8 cellular contexts compared by ENCODE assay signal in the genomic region with DNA sequence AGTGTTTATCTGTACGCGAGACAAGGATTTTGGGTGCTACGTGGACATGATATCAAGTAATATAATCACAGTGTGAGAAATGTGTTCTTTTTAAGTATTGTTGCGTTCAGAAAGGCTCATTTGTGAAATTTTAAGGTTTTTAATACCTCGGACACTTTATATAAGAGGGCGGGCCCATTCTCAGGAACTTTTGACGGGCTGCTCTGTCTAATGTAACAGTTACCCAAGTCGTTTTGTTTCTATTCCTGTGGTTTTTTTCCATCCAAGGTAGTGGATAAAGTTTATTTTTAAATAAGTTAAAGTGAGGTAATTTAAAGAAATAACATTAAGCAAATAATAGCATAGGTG. TPM values are rescaled to one million over a fixed set of nuclear protein-coding genes. Genes with fewer than 3 reads are reported as not detected.
DNase-seq lines count a peak whose midpoint lies in the region; ATAC-seq and TF ChIP-seq lines count a peak whose summit lies in the region.

No MANE protein-coding gene starts in this region.

- no peaks in the 10 kb centered on the region for H3K9me3 Mint-ChIP-seq in activated CD8-positive, alpha-beta memory T cell treated with anti-CD3 and anti-CD28 coated beads, Interleukin-2, amount 10 ng/mL, durations not matched to agents 7 days and 5 days (ENCODE audit: low read depth)

- H3K36me3 ChIP-seq in right lobe of liver (peaks cover 0 to 27% (median 7%) of the 10 kb centered on the region in 4 donors), thyroid gland (peaks cover 6 to 12% of the 10 kb centered on the region in 2 donors)

- peaks cover 46% of the 10 kb centered on the region for H3K4me1 Mint-ChIP-seq in activated CD8-positive, alpha-beta memory T cell treated with anti-CD3 and anti-CD28 coated beads, Interleukin-2, amount 10 ng/mL, durations not matched to agents 7 days and 5 days

- CTCF ChIA-PET in activated CD8-positive, alpha-beta memory T cell treated with anti-CD3 and anti-CD28 coated beads, Interleukin-2, amount 10 ng/mL, durations not matched to agents 7 days and 5 days (lab: Charles Lee), result interaction anchor here (1.3 to 3.1 kb wide), 4 partner anchors 13 to 112 kb away, joined by 4 to 20 read pairs (median 8); partner anchors contain the start of gene REEP5

- WGBS in right lobe of liver (ENCODE audit: insufficient coverage, low coverage, low lambda C conversion rate, missing lambda C conversion rate), result 0% methylated on average over 8 of the region's 8 CpGs
- WGBS in thyroid gland, 2 donors, result 0 to 1% methylated on average over 8 of the region's 8 CpGs

- TF ChIP-seq POLR2A in right lobe of liver (IDR thresholded peaks at IDR 0.05) (no peak), thyroid gland (IDR thresholded peaks at IDR 0.05) (no peak)

- H3K4me3 Mint-ChIP-seq in activated CD8-positive, alpha-beta memory T cell treated with anti-CD3 and anti-CD28 coated beads, Interleukin-2, amount 10 ng/mL, durations not matched to agents 7 days and 5 days, result peak overlapping the region; percentile 97

- TF ChIP-seq CTCF in astrocyte of the cerebellum (IDR thresholded peaks at IDR 0.05; ENCODE audit: low read depth, low read length, missing control alignments), result no peak
- no peak for TF ChIP-seq CTCF in right lobe of liver (IDR thresholded peaks at IDR 0.05)
- no peak for TF ChIP-seq CTCF in thyroid gland (IDR thresholded peaks at IDR 0.05)

- H3K27me3 ChIP-seq in right lobe of liver (no peaks in the 10 kb centered on the region), thyroid gland (no peaks in the 10 kb centered on the region)

- H3K4me1 ChIP-seq in right lobe of liver (peaks cover 0 to 24% (median 0%) of the 10 kb centered on the region in 4 donors), thyroid gland (peaks cover 19 to 30% of the 10 kb centered on the region in 2 donors)

- DNase-seq in activated CD8-positive, alpha-beta memory T cell treated with anti-CD3 and anti-CD28 coated beads, Interleukin-2, amount 10 ng/mL, durations not matched to agents 7 days and 5 days, result no peak
- DNase-seq in activated CD8-positive, alpha-beta memory T cell treated with anti-CD3 and anti-CD28 coated beads, Interleukin-2, amount 50 U/mL, for 4 hours, result no peak
- no peak for DNase-seq in astrocyte of the cerebellum (ENCODE audit: low read depth)
- DNase-seq in right lobe of liver, result no peak
- no peak for DNase-seq in thyroid gland
- no peak for DNase-seq in DMS53 treated with DMSO at 0.1 percent for 48 hours (lab: John Stamatoyannopoulos, UW; ENCODE audit: unreplicated experiment)

- intact Hi-C loops in right lobe of liver (cut with DNase I), result no loop called here
- intact Hi-C loops in thyroid gland (cut with DNase I), result no loop called here

- peak overlapping the region; percentile 89 for H3K27ac Mint-ChIP-seq in activated CD8-positive, alpha-beta memory T cell treated with anti-CD3 and anti-CD28 coated beads, Interleukin-2, amount 10 ng/mL, durations not matched to agents 7 days and 5 days

- peak overlapping the region; percentile 59 for H3K4me3 ChIP-seq in astrocyte of the cerebellum (ENCODE audit: low read depth, low read length)
- H3K4me3 ChIP-seq in right lobe of liver, result peak overlapping the region; percentile 86 to 97 (median 94)
- H3K4me3 ChIP-seq in thyroid gland (replicated peaks in 1 of 3), result peak overlapping the region; percentile 64 to 93 (median 73)

- peak overlapping the region; percentile 23 to 52 (median 31) for H3K27ac ChIP-seq in right lobe of liver
- H3K27ac ChIP-seq in thyroid gland, result peak overlapping the region; percentile 20 to 79 (median 65)

- in situ Hi-C loops in astrocyte of the cerebellum (cut with HindIII; ENCODE audit: low sequenced_read_pairs), result loop anchor here (5.0 kb wide), 1 partner anchor 36 kb away; no protein-coding TSS in a partner anchor

- no peak for ATAC-seq in activated CD8-positive, alpha-beta memory T cell treated with anti-CD3 and anti-CD28 coated beads, Interleukin-2, amount 10 ng/mL, durations not matched to agents 7 days and 5 days
- ATAC-seq in right lobe of liver (no peak), HG03442 (IDR thresholded peaks at IDR 0.05; ENCODE audit: unreplicated experiment) (no peak), HG03135 (IDR thresholded peaks at IDR 0.05; ENCODE audit: unreplicated experiment) (no peak)

- peaks cover 27% of the 10 kb centered on the region for H3K36me3 Mint-ChIP-seq in activated CD8-positive, alpha-beta memory T cell treated with anti-CD3 and anti-CD28 coated beads, Interleukin-2, amount 10 ng/mL, durations not matched to agents 7 days and 5 days

- H3K9me3 ChIP-seq in right lobe of liver (no peaks in the 10 kb centered on the region), thyroid gland (no peaks in the 10 kb centered on the region)

- H3K27me3 Mint-ChIP-seq in activated CD8-positive, alpha-beta memory T cell treated with anti-CD3 and anti-CD28 coated beads, Interleukin-2, amount 10 ng/mL, durations not matched to agents 7 days and 5 days, result peaks cover 8% of the 10 kb centered on the region

RNA-seq across cellular contexts. Expression of gene SRP19, which starts 0.5 kb away (rescaled TPM):
- total RNA-seq in activated CD8-positive, alpha-beta memory T cell treated with anti-CD3 and anti-CD28 coated beads, Interleukin-2, amount 10 ng/mL, durations not matched to agents 7 days and 5 days, result 10 to 100 TPM; 50.1 to 55.9 TPM
- total RNA-seq in right lobe of liver (10 to 100 TPM; 17.0 to 63.4 (median 23.3) TPM), thyroid gland (10 to 100 TPM; 54.5 to 82.6 (median 76.5) TPM)
